ENCODE assay signal across 13 cellular contexts in genomic region chr2:119819846-119820245, GRCh38.
"Had no signal": no experiment of that assay in that cellular context is flagged by ENCODE, and none has a peak within 500 bp of the region (broad histone marks: within the 10 kb centered on the region; RNA-seq: fewer than 3 reads in every experiment).

No MANE protein-coding gene starts in this region.

- H3K4me3 Mint-ChIP-seq: activated CD4-positive, alpha-beta T cell treated with anti-CD3 and anti-CD28 coated beads, Interleukin-2, amount 10 ng/mL, durations not matched to agents 7 days and 5 days; activated naive CD4-positive, alpha-beta T cell treated with anti-CD3 and anti-CD28 coated beads, Interleukin-2, amount 50 U/mL, for 24 hours; dendritic cell treated with granulocyte-macrophage colony-stimulating factor and Interleukin-4, amounts not matched to agents 40 ng/mL and 50 ng/mL, for 4 days; immature natural killer cell; nephron had no signal

- H3K27ac ChIP-seq: body of pancreas, parathyroid adenoma had no signal

- H3K27ac Mint-ChIP-seq: activated CD4-positive, alpha-beta T cell treated with anti-CD3 and anti-CD28 coated beads, Interleukin-2, amount 10 ng/mL, durations not matched to agents 7 days and 5 days; dendritic cell treated with granulocyte-macrophage colony-stimulating factor and Interleukin-4, amounts not matched to agents 40 ng/mL and 50 ng/mL, for 4 days; nephron had no signal

- H3K4me3 ChIP-seq: body of pancreas had no signal

- H3K27me3 ChIP-seq: body of pancreas had no signal

- H3K9me3 ChIP-seq: body of pancreas had no signal

- H2AFZ ChIP-seq: parathyroid adenoma had no signal

- H3K27me3 Mint-ChIP-seq: activated CD4-positive, alpha-beta T cell treated with anti-CD3 and anti-CD28 coated beads, Interleukin-2, amount 10 ng/mL, durations not matched to agents 7 days and 5 days; activated naive CD4-positive, alpha-beta T cell treated with anti-CD3 and anti-CD28 coated beads, Interleukin-2, amount 50 U/mL, for 24 hours; dendritic cell treated with granulocyte-macrophage colony-stimulating factor and Interleukin-4, amounts not matched to agents 40 ng/mL and 50 ng/mL, for 4 days had no signal

- H3K9ac ChIP-seq: parathyroid adenoma had no signal

- H3K4me1 ChIP-seq: body of pancreas had no signal

- DNase-seq: activated CD4-positive, alpha-beta T cell treated with anti-CD3 and anti-CD28 coated beads, Interleukin-2, amount 10 ng/mL, durations not matched to agents 7 days and 5 days; activated CD4-positive, CD25-positive, alpha-beta regulatory T cell; activated effector memory CD4-positive, alpha-beta T cell treated with Interleukin-2 at 50 U/mL for 16 hours; activated T-cell treated with anti-CD3 and anti-CD28 coated beads for 4 hours; body of pancreas; immature natural killer cell; retina; T-helper 2 cell had no signal

- ATAC-seq: body of pancreas, esophagus mucosa had no signal
